In the genomic region with DNA sequence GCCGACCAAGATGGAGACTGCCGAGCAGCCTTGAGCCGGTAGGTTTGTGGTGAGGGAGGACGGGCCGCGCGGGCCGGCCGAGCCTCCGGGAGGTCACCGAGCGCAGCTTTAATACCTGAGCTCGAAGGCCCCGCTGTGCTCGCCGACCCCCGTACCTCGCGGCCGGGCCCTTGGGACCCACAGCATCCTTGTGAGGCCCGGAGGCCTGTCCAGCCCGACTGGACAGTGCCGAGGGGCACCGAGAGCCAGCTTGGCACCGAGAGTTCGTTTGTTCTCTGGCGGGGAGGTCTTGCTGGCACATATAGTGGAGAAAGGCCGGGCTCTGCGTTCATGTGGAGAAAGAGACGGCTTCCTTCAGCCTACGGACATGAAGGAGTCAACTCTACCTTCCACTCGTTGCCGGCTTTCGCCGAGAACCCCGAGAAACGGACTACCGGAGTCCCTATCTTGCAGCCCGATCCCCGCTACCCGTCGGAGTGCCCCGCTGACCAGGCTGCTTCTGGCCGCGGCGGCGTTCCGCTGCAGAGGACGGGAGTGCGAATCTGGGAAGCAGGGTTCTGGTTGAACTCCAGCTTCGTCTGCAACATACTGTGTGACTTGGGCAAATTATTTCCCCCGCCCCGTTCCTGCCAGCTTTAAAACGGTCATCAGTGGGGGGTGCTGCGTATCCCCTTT, we compare ENCODE assay signal across 1 cellular context.
TF ChIP-seq lines count a peak whose summit lies in the region.

No MANE protein-coding gene starts in this region.

TF ChIP-seq in A549, 52 proteins besides CTCF, POLR2A, EP300 and RAD21:
- TF ChIP-seq KDM5A (IDR thresholded peaks at IDR 0.05) (peak; percentile 86), PHF8 (IDR thresholded peaks at IDR 0.05; ENCODE audit: borderline replicate concordance, low read depth) (peak; percentile 94)
- TF ChIP-seq, protein P1, sequence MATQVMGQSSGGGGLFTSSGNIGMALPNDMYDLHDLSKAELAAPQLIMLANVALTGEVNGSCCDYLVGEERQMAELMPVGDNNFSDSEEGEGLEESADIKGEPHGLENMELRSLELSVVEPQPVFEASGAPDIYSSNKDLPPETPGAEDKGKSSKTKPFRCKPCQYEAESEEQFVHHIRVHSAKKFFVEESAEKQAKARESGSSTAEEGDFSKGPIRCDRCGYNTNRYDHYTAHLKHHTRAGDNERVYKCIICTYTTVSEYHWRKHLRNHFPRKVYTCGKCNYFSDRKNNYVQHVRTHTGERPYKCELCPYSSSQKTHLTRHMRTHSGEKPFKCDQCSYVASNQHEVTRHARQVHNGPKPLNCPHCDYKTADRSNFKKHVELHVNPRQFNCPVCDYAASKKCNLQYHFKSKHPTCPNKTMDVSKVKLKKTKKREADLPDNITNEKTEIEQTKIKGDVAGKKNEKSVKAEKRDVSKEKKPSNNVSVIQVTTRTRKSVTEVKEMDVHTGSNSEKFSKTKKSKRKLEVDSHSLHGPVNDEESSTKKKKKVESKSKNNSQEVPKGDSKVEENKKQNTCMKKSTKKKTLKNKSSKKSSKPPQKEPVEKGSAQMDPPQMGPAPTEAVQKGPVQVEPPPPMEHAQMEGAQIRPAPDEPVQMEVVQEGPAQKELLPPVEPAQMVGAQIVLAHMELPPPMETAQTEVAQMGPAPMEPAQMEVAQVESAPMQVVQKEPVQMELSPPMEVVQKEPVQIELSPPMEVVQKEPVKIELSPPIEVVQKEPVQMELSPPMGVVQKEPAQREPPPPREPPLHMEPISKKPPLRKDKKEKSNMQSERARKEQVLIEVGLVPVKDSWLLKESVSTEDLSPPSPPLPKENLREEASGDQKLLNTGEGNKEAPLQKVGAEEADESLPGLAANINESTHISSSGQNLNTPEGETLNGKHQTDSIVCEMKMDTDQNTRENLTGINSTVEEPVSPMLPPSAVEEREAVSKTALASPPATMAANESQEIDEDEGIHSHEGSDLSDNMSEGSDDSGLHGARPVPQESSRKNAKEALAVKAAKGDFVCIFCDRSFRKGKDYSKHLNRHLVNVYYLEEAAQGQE (IDR thresholded peaks at IDR 0.05): no peak
